In genomic region chrX:71118985-71119535, GRCh38 we compare ENCODE assay signal across 8 cellular contexts. TPM values are rescaled to one million over a fixed set of nuclear protein-coding genes. Genes with fewer than 3 reads are reported as not detected.
A peak's percentile ranks its signal among the peaks of the same experiment; 100 is the strongest.
DNase-seq lines count a peak whose midpoint lies in the region; ATAC-seq, FAIRE-seq and TF ChIP-seq lines count a peak whose summit lies in the region.

No MANE protein-coding gene starts in this region.

- DNase-seq in T-helper 1 cell = no peak
- no peak for DNase-seq in WTC11 (ENCODE audit: low spot score)
- no peak for DNase-seq in heart left ventricle
- DNase-seq in skeletal muscle cell (ENCODE audit: low read depth) = no peak
- no peak for DNase-seq in GM19239 (ENCODE audit: insufficient read length, low spot score)
- no peak for DNase-seq in GF-D8 (lab: John Stamatoyannopoulos, UW)
- no peak for DNase-seq in NCI-H1694 treated with DMSO at 0.1 percent for 48 hours (lab: John Stamatoyannopoulos, UW)

- 2 to 36% (median 19%) methylated on average over 16 to 17 of the region's 17 CpGs for WGBS in heart left ventricle, 4 donors

- peaks cover 0 to 6% (median 0%) of the 10 kb centered on the region in 12 donors for H3K9me3 ChIP-seq in heart left ventricle

- H3K9me3 Mint-ChIP-seq in T-helper 1 cell treated with Interleukin-12 subunit alpha and Interleukin-12 subunit beta and Interleukin-4 antibody, amounts not matched to agents 30 μg/mL and 1 μg/mL, for 36 hours = no peaks in the 10 kb centered on the region
- no peaks in the 10 kb centered on the region for H3K9me3 Mint-ChIP-seq in WTC11

- no peak for TF ChIP-seq CTCF in WTC11 (IDR thresholded peaks at IDR 0.05)
- TF ChIP-seq CTCF in heart left ventricle (IDR thresholded peaks at IDR 0.05) = no peak

- ATAC-seq in WTC11 = no peak
- peak in 3 of 4 donors; percentile 11 to 49 (median 48) for ATAC-seq in heart left ventricle

- H3K4me3 ChIP-seq in heart left ventricle = peak overlapping the region; percentile 34 to 88 (median 66)
- peak overlapping the region; percentile 61 for H3K4me3 ChIP-seq in skeletal muscle cell (ENCODE audit: low read depth, low read length)

- FAIRE-seq in GM19239 (lab: Jason Lieb, UNC) = no peak

- H3K4me1 Mint-ChIP-seq in T-helper 1 cell treated with Interleukin-12 subunit alpha and Interleukin-12 subunit beta and Interleukin-4 antibody, amounts not matched to agents 30 μg/mL and 1 μg/mL, for 36 hours (ENCODE audit: low read depth) = peaks cover 19% of the 10 kb centered on the region
- H3K4me1 Mint-ChIP-seq in WTC11 = 0 out of 2 replicates have a peak, but pooled peaks cover 2% of the 10 kb centered on the region

- H3K36me3 Mint-ChIP-seq in T-helper 1 cell treated with Interleukin-12 subunit alpha and Interleukin-12 subunit beta and Interleukin-4 antibody, amounts not matched to agents 30 μg/mL and 1 μg/mL, for 36 hours (ENCODE audit: low read depth) = peaks cover 19% of the 10 kb centered on the region
- H3K36me3 Mint-ChIP-seq in WTC11 = peaks cover 27% of the 10 kb centered on the region

- no peaks in the 10 kb centered on the region for H3K27me3 Mint-ChIP-seq in T-helper 1 cell treated with Interleukin-12 subunit alpha and Interleukin-12 subunit beta and Interleukin-4 antibody, amounts not matched to agents 30 μg/mL and 1 μg/mL, for 36 hours (ENCODE audit: low read depth)
- peaks cover 28% of the 10 kb centered on the region for H3K27me3 Mint-ChIP-seq in WTC11 (ENCODE audit: low read depth)

- H3K36me3 ChIP-seq in heart left ventricle = peaks cover 0 to 43% (median 34%) of the 10 kb centered on the region in 9 donors

- peak overlapping the region; percentile 36 to 84 (median 77) for H3K27ac ChIP-seq in heart left ventricle

- CTCF ChIA-PET in WTC11 (lab: Charles Lee) = interaction anchor here (0.7 to 1.7 kb wide), 7 partner anchors 10 to 148 kb away, joined by 3 to 9 read pairs (median 5); no protein-coding TSS in a partner anchor

- peak overlapping the region; percentile 87 for H3K27ac Mint-ChIP-seq in T-helper 1 cell treated with Interleukin-12 subunit alpha and Interleukin-12 subunit beta and Interleukin-4 antibody, amounts not matched to agents 30 μg/mL and 1 μg/mL, for 36 hours
- H3K27ac Mint-ChIP-seq in WTC11 = no peak overlapping the region

- peaks cover 0 to 15% (median 5%) of the 10 kb centered on the region in 12 donors for H3K4me1 ChIP-seq in heart left ventricle

- intact Hi-C loops in heart left ventricle (cut with DNase I) = no loop called here

- H3K27me3 ChIP-seq in heart left ventricle = no peaks in the 10 kb centered on the region

- POLR2A ChIA-PET in WTC11 (lab: Charles Lee) = interaction anchor here (0.6 to 1.7 kb wide), 8 partner anchors 16 to 247 kb away, joined by 3 to 7 read pairs (median 4); partner anchors contain the start of genes NONO and TAF1

- H3K4me3 Mint-ChIP-seq in T-helper 1 cell treated with Interleukin-12 subunit alpha and Interleukin-12 subunit beta and Interleukin-4 antibody, amounts not matched to agents 30 μg/mL and 1 μg/mL, for 36 hours = peak overlapping the region; percentile 79
- peak overlapping the region; percentile 74 for H3K4me3 Mint-ChIP-seq in WTC11

- TF ChIP-seq POLR2A in heart left ventricle (IDR thresholded peaks at IDR 0.05) = no peak

TF ChIP-seq in WTC11, 78 proteins besides CTCF, POLR2A, EP300 and RAD21:
- TF ChIP-seq SP1 (CRISPR knock-in tag; conservative IDR thresholded peaks at IDR 0.05) (no peak), ATF1 (CRISPR knock-in tag; IDR thresholded peaks at IDR 0.05) (no peak), ATF2 (CRISPR knock-in tag; IDR thresholded peaks at IDR 0.05; ENCODE audit: borderline replicate concordance, low read depth) (no peak), RELA (CRISPR knock-in tag; IDR thresholded peaks at IDR 0.05; ENCODE audit: borderline replicate concordance) (no peak), ZNF423 (CRISPR knock-in tag; IDR thresholded peaks at IDR 0.05) (no peak), ZBTB43 (CRISPR knock-in tag; IDR thresholded peaks at IDR 0.05) (no peak), ETV6 (CRISPR knock-in tag; IDR thresholded peaks at IDR 0.05) (no peak), NFYB (CRISPR knock-in tag; conservative IDR thresholded peaks at IDR 0.05; ENCODE audit: low read depth) (no peak), FOXJ3 (CRISPR knock-in tag; IDR thresholded peaks at IDR 0.05; ENCODE audit: borderline replicate concordance) (no peak), GTF2I (CRISPR knock-in tag; conservative IDR thresholded peaks at IDR 0.05) (no peak), RORB (CRISPR knock-in tag; IDR thresholded peaks at IDR 0.05) (no peak), SMAD4 (CRISPR knock-in tag; IDR thresholded peaks at IDR 0.05) (no peak), USF1 (CRISPR knock-in tag; IDR thresholded peaks at IDR 0.05) (no peak), GRHL2 (CRISPR knock-in tag; IDR thresholded peaks at IDR 0.05; ENCODE audit: insufficient replicate concordance, severe bottlenecking) (no peak), ZNF671 (CRISPR knock-in tag; IDR thresholded peaks at IDR 0.05) (no peak), ZBTB21 (CRISPR knock-in tag; IDR thresholded peaks at IDR 0.05; ENCODE audit: borderline replicate concordance) (no peak), ZNF396 (CRISPR knock-in tag; IDR thresholded peaks at IDR 0.05; ENCODE audit: borderline replicate concordance) (no peak), TEAD1 (CRISPR knock-in tag; IDR thresholded peaks at IDR 0.05) (no peak), KAT7 (CRISPR knock-in tag; IDR thresholded peaks at IDR 0.05; ENCODE audit: borderline replicate concordance) (no peak)
- TF ChIP-seq, protein P1, sequence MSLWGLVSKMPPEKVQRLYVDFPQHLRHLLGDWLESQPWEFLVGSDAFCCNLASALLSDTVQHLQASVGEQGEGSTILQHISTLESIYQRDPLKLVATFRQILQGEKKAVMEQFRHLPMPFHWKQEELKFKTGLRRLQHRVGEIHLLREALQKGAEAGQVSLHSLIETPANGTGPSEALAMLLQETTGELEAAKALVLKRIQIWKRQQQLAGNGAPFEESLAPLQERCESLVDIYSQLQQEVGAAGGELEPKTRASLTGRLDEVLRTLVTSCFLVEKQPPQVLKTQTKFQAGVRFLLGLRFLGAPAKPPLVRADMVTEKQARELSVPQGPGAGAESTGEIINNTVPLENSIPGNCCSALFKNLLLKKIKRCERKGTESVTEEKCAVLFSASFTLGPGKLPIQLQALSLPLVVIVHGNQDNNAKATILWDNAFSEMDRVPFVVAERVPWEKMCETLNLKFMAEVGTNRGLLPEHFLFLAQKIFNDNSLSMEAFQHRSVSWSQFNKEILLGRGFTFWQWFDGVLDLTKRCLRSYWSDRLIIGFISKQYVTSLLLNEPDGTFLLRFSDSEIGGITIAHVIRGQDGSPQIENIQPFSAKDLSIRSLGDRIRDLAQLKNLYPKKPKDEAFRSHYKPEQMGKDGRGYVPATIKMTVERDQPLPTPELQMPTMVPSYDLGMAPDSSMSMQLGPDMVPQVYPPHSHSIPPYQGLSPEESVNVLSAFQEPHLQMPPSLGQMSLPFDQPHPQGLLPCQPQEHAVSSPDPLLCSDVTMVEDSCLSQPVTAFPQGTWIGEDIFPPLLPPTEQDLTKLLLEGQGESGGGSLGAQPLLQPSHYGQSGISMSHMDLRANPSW (CRISPR knock-in tag; conservative IDR thresholded peaks at IDR 0.05; ENCODE audit: low read depth) = no peak

RNA-seq across cellular contexts. Expression of gene MED12, which starts 0.7 kb away (rescaled TPM):
- total RNA-seq in WTC11 (2021) (35.6 to 38.4 TPM (median 37.0 TPM) in 3 replicates), heart left ventricle (10 to 100 TPM; 15.0 to 37.4 (median 25.8) TPM)
- 1 to 10 TPM; 6.2 to 8.9 TPM for polyA plus RNA-seq in heart left ventricle

RNA-seq across cellular contexts. Expression of gene IL2RG, which starts 7.7 kb away (rescaled TPM):
- total RNA-seq in WTC11 (2021) (0.37 to 1.2 TPM (median 0.94 TPM) in 3 replicates), heart left ventricle (10 to 100 TPM in 2 of 9 donors, 1 to 10 TPM in 4, under 1 TPM in 3; 0.44 to 25.2 (median 2.1) TPM)
- 1 to 10 TPM; 1.4 to 2.0 TPM for polyA plus RNA-seq in heart left ventricle

RNA-seq across cellular contexts. Expression of gene CXorf65, which starts 12.5 kb away (rescaled TPM):
- total RNA-seq in WTC11 (2021) = not detected in 3 replicates
- not detected for total RNA-seq in heart left ventricle
- polyA plus RNA-seq in heart left ventricle = not detected

RNA-seq across cellular contexts. Expression of gene FOXO4, which starts 23.4 kb away (rescaled TPM):
- total RNA-seq in WTC11 (2021) (35.3 to 48.3 TPM (median 37.0 TPM) in 3 replicates), heart left ventricle (10 to 100 TPM; 24.5 to 48.7 (median 37.0) TPM)
- 10 to 100 TPM; 23.2 to 32.7 TPM for polyA plus RNA-seq in heart left ventricle

RNA-seq across cellular contexts. Expression of gene NLGN3, which starts 25.6 kb away (rescaled TPM):
- 10.6 to 11.7 TPM (median 10.8 TPM) in 3 replicates for total RNA-seq in WTC11 (2021)
- total RNA-seq in heart left ventricle = 1 to 10 TPM in 1 of 9 donors, under 1 TPM in 8; 0.14 to 1.3 (median 0.52) TPM
- polyA plus RNA-seq in heart left ventricle = under 1 TPM; 0.15 to 0.19 TPM
